In genomic region chr1:12413664-12414410, GRCh38 we compare ENCODE assay signal across 17 cellular contexts.
DNase-seq lines count a peak whose midpoint lies in the region; ATAC-seq and TF ChIP-seq lines count a peak whose summit lies in the region.
"Had no signal": no experiment of that assay in that cellular context is flagged by ENCODE, and none has a peak within 500 bp of the region (broad histone marks: within the 10 kb centered on the region; RNA-seq: fewer than 3 reads in every experiment).

No MANE protein-coding gene starts in this region.

- H3K27me3 ChIP-seq in esophagus squamous epithelium, result no peaks in the 10 kb centered on the region

- no peaks in the 10 kb centered on the region for H3K27me3 Mint-ChIP-seq in activated naive CD8-positive, alpha-beta T cell
- H3K27me3 Mint-ChIP-seq in activated naive CD8-positive, alpha-beta T cell treated with anti-CD3 and anti-CD28 coated beads for 36 hours, result no peaks in the 10 kb centered on the region
- H3K27me3 Mint-ChIP-seq in type B pancreatic cell, result no peaks in the 10 kb centered on the region

- H3K4me3 Mint-ChIP-seq in activated naive CD8-positive, alpha-beta T cell, result no peak overlapping the region
- H3K4me3 Mint-ChIP-seq in activated naive CD8-positive, alpha-beta T cell treated with anti-CD3 and anti-CD28 coated beads for 36 hours, result no peak overlapping the region
- H3K4me3 Mint-ChIP-seq in type B pancreatic cell, result peak overlapping the region; percentile 27
- H3K4me3 Mint-ChIP-seq: GM23338 had no signal

- no peak for DNase-seq in activated naive CD8-positive, alpha-beta T cell treated with anti-CD3 and anti-CD28 coated beads for 36 hours
- DNase-seq in HT-29 (ENCODE audit: low spot score) (peak; percentile 32), esophagus squamous epithelium (lab: John Stamatoyannopoulos, UW) (no peak), type B pancreatic cell (ENCODE audit: extremely low spot score, unreplicated experiment) (no peak), NCI-H2107 treated with DMSO at 0.1 percent for 48 hours (lab: John Stamatoyannopoulos, UW; ENCODE audit: unreplicated experiment) (no peak)
- DNase-seq: C1 segment of cervical spinal cord, COR-L47, MV-4-11, NCI-H1417 treated with DMSO at 0.1 percent for 48 hours, NCI-H2029, NCI-H524 had no signal

- no peaks in the 10 kb centered on the region for H3K9me3 ChIP-seq in esophagus squamous epithelium

- H3K36me3 Mint-ChIP-seq in activated naive CD8-positive, alpha-beta T cell, result peaks cover 50% of the 10 kb centered on the region
- H3K36me3 Mint-ChIP-seq in activated naive CD8-positive, alpha-beta T cell treated with anti-CD3 and anti-CD28 coated beads for 36 hours, result peaks cover 79% of the 10 kb centered on the region
- peaks cover 76% of the 10 kb centered on the region for H3K36me3 Mint-ChIP-seq in type B pancreatic cell

- H3K4me1 ChIP-seq in esophagus squamous epithelium, result peaks cover 0 to 30% (median 13%) of the 10 kb centered on the region in 3 donors

- peaks cover 5% of the 10 kb centered on the region for H3K9me3 Mint-ChIP-seq in activated naive CD8-positive, alpha-beta T cell (ENCODE audit: low read depth)
- H3K9me3 Mint-ChIP-seq in activated naive CD8-positive, alpha-beta T cell treated with anti-CD3 and anti-CD28 coated beads for 36 hours, result peaks cover 8% of the 10 kb centered on the region
- H3K9me3 Mint-ChIP-seq in type B pancreatic cell, result peaks cover 18% of the 10 kb centered on the region

- no peak for ATAC-seq in HG03045 (IDR thresholded peaks at IDR 0.05; ENCODE audit: unreplicated experiment)
- ATAC-seq: GM23338, K562, Panc1 had no signal

- H3K4me1 Mint-ChIP-seq in activated naive CD8-positive, alpha-beta T cell (ENCODE audit: low read depth), result peaks cover 45% of the 10 kb centered on the region
- peaks cover 37% of the 10 kb centered on the region for H3K4me1 Mint-ChIP-seq in activated naive CD8-positive, alpha-beta T cell treated with anti-CD3 and anti-CD28 coated beads for 36 hours
- peaks cover 23% of the 10 kb centered on the region for H3K4me1 Mint-ChIP-seq in type B pancreatic cell (ENCODE audit: unreplicated experiment)
- H3K4me1 Mint-ChIP-seq: GM23338 had no signal

- H3K4me3 ChIP-seq in esophagus squamous epithelium, result no peak overlapping the region
- H3K4me3 ChIP-seq: GM23338, K562 had no signal

- H3K36me3 ChIP-seq in esophagus squamous epithelium, result peaks cover 0 to 61% (median 0%) of the 10 kb centered on the region in 3 donors

- WGBS in esophagus squamous epithelium, 2 donors, result 74 to 85% methylated on average over 7 of the region's 7 CpGs

- no peak for TF ChIP-seq POLR2A in esophagus squamous epithelium (IDR thresholded peaks at IDR 0.05)

- peak overlapping the region in 3 of 4 donors; percentile 36 to 51 (median 50) for H3K27ac ChIP-seq in esophagus squamous epithelium
- H3K27ac ChIP-seq: HL-60 had no signal

- peak overlapping the region; percentile 93 for H3K27ac Mint-ChIP-seq in activated naive CD8-positive, alpha-beta T cell
- H3K27ac Mint-ChIP-seq in activated naive CD8-positive, alpha-beta T cell treated with anti-CD3 and anti-CD28 coated beads for 36 hours, result no peak overlapping the region
- no peak overlapping the region for H3K27ac Mint-ChIP-seq in type B pancreatic cell
- H3K27ac Mint-ChIP-seq: GM23338 had no signal

- intact Hi-C loops in esophagus squamous epithelium (cut with DNase I), result no loop called here

- TF ChIP-seq CTCF in esophagus squamous epithelium (IDR thresholded peaks at IDR 0.05), result no peak
- no peak for TF ChIP-seq CTCF in type B pancreatic cell (conservative IDR thresholded peaks at IDR 0.05)
